In genomic region chr4:2041234-2042130, GRCh38 we compare ENCODE assay signal across 8 cellular contexts. TPM values are rescaled to one million over a fixed set of nuclear protein-coding genes. Genes with fewer than 3 reads are reported as not detected.
DNase-seq lines count a peak whose midpoint lies in the region; ATAC-seq and TF ChIP-seq lines count a peak whose summit lies in the region.

No MANE protein-coding gene starts in this region.

- peaks cover 10% of the 10 kb centered on the region for H3K27me3 ChIP-seq in adipocyte (replicated peaks; ENCODE audit: control insufficient read depth, insufficient read depth, low read length)

- peak; percentile 80 for DNase-seq in COLO829 (ENCODE audit: low spot score)
- peak; percentile 86 for DNase-seq in LoVo (ENCODE audit: low spot score)
- DNase-seq in T follicular helper cell (ENCODE audit: low read depth) = peak; percentile 61
- peak; percentile 93 for DNase-seq in adipocyte (ENCODE audit: low read depth)
- DNase-seq in left ventricle myocardium superior = peak; percentile 89
- peak; percentile 79 to 98 (median 90) for DNase-seq in posterior cingulate gyrus
- DNase-seq in type B pancreatic cell (ENCODE audit: extremely low spot score, unreplicated experiment) = peak; percentile 93

- no peaks in the 10 kb centered on the region for H3K9me3 ChIP-seq in adipocyte (ENCODE audit: control insufficient read depth, low read length)

- intact Hi-C loops in left ventricle myocardium superior (cut with micrococcal nuclease) (no loop called here), posterior cingulate gyrus (cut with DNase I) (loop anchor here (5.0 kb wide), 1 partner anchor 34 kb away; the partner anchor contains the start of gene NELFA)

- H3K9me3 Mint-ChIP-seq in type B pancreatic cell = no peaks in the 10 kb centered on the region

- H3K4me3 Mint-ChIP-seq in type B pancreatic cell = peak overlapping the region; percentile 85

- TF ChIP-seq CTCF in type B pancreatic cell (conservative IDR thresholded peaks at IDR 0.05) = no peak

- H3K36me3 ChIP-seq in adipocyte (ENCODE audit: control insufficient read depth, insufficient read depth, low read length, severe bottlenecking) = no peaks in the 10 kb centered on the region

- no peak overlapping the region for H3K27ac Mint-ChIP-seq in type B pancreatic cell

- H3K4me3 ChIP-seq in adipocyte (ENCODE audit: low read length) = peak overlapping the region; percentile 84

- peak overlapping the region; percentile 72 for H3K9ac ChIP-seq in adipocyte (ENCODE audit: low read length)

- peaks cover 33% of the 10 kb centered on the region for H3K27me3 Mint-ChIP-seq in type B pancreatic cell

- H3K4me1 ChIP-seq in adipocyte (ENCODE audit: control insufficient read depth, insufficient read depth, low read length) = peaks cover 4% of the 10 kb centered on the region

- H3K36me3 Mint-ChIP-seq in type B pancreatic cell = no peaks in the 10 kb centered on the region

- no peaks in the 10 kb centered on the region for H3K4me1 Mint-ChIP-seq in type B pancreatic cell (ENCODE audit: unreplicated experiment)

- ATAC-seq in GM21447 (IDR thresholded peaks at IDR 0.05; ENCODE audit: unreplicated experiment) (peak; percentile 61), left ventricle myocardium superior (peak; percentile 82)

RNA-seq across cellular contexts. Expression of gene NAT8L, which starts 17.6 kb away (rescaled TPM):
- total RNA-seq in left ventricle myocardium superior (0.82 TPM), type B pancreatic cell (ENCODE audit: low replicate concordance) (9.6 and 14.9 TPM in 2 replicates)

RNA-seq across cellular contexts. Expression of gene NELFA, which starts 32.7 kb away (rescaled TPM):
- total RNA-seq in left ventricle myocardium superior (10.0 TPM), type B pancreatic cell (ENCODE audit: low replicate concordance) (42.2 and 44.8 TPM in 2 replicates)

Comparison
In these comparisons a context has a peak if more than half of its experiments do, and no peak if none do; other contexts are left out.
1. Peak in every context shown above with its lines: DNase-seq, ATAC-seq and H3K4me3 ChIP-seq.